9 cellular contexts compared by ENCODE assay signal in the genomic region with DNA sequence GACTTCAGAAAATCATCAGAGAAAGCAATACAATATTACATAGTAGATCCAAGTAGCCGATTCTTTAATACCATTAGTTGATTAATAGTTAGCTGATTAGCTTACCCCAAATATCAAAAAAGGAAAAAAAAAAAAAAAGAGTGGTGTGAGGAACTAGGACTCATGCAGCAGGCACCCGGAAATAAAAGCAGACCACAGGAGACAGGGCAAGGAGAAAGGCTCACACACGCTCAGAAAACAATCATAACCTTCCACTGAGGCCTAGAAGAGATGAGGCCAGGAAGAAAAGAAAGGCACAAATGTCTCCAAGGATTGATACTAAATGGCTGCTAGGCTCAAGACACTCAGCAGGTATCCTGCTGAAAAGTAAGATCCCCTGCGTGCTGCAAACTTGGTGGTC. TPM values are rescaled to one million over a fixed set of nuclear protein-coding genes. Genes with fewer than 3 reads are reported as not detected.
DNase-seq lines count a peak whose midpoint lies in the region; ATAC-seq, FAIRE-seq and TF ChIP-seq lines count a peak whose summit lies in the region.
"Had no signal": no experiment of that assay in that cellular context is flagged by ENCODE, and none has a peak within 500 bp of the region (broad histone marks: within the 10 kb centered on the region; RNA-seq: fewer than 3 reads in every experiment).

No MANE protein-coding gene starts in this region.

- no peaks in the 10 kb centered on the region for H3K27me3 Mint-ChIP-seq in CD4-positive, alpha-beta T cell
- H3K27me3 Mint-ChIP-seq in nephron (ENCODE audit: low read depth) = no peaks in the 10 kb centered on the region

- no peak overlapping the region for H3K27ac ChIP-seq in CD4-positive, alpha-beta T cell (ENCODE audit: low read depth, low read length)
- H3K27ac ChIP-seq: RWPE1 had no signal

- no peaks in the 10 kb centered on the region for H3K27me3 ChIP-seq in CD4-positive, alpha-beta T cell (ENCODE audit: control insufficient read depth, insufficient read depth, low read length)
- H3K27me3 ChIP-seq in bronchial epithelial cell (ENCODE audit: control insufficient read depth, insufficient read depth, low read length) = no peaks in the 10 kb centered on the region

- H3K36me3 Mint-ChIP-seq in CD4-positive, alpha-beta T cell (ENCODE audit: low read depth) = peaks cover 20% of the 10 kb centered on the region
- H3K36me3 Mint-ChIP-seq in nephron (ENCODE audit: low read depth) = no peaks in the 10 kb centered on the region

- TF ChIP-seq CTCF in CD4-positive, alpha-beta T cell (IDR thresholded peaks at IDR 0.05) = no peak
- TF ChIP-seq CTCF in bronchial epithelial cell (IDR thresholded peaks at IDR 0.05; ENCODE audit: insufficient read depth, low read length, severe bottlenecking) (no peak), nephron (IDR thresholded peaks at IDR 0.05; ENCODE audit: unreplicated experiment in 3 of 3) (no peak), GM13977 (IDR thresholded peaks at IDR 0.05; ENCODE audit: extremely low read depth, insufficient read depth, missing control alignments) (no peak)

- H3K9me3 ChIP-seq in CD4-positive, alpha-beta T cell (ENCODE audit: control insufficient read depth, low read length) = no peaks in the 10 kb centered on the region

- peak overlapping the region; percentile 82 for H3K4me3 Mint-ChIP-seq in CD4-positive, alpha-beta T cell
- H3K4me3 Mint-ChIP-seq in nephron = no peak overlapping the region

- in situ Hi-C loops in GM13977 (cut with MboI; ENCODE audit: low pct_unique_long_range_greater_than_20kb, low sequenced_read_pairs, unreplicated experiment) = no loop called here

- peak; percentile 43 for ATAC-seq in CD4-positive, alpha-beta T cell (ENCODE audit: poor library complexity)

- no peaks in the 10 kb centered on the region for H3K9me3 Mint-ChIP-seq in CD4-positive, alpha-beta T cell
- H3K9me3 Mint-ChIP-seq in nephron = no peaks in the 10 kb centered on the region

- peak overlapping the region; percentile 85 for H3K27ac Mint-ChIP-seq in CD4-positive, alpha-beta T cell
- H3K27ac Mint-ChIP-seq in nephron = peak overlapping the region in 2 of 3 experiments; percentile 36 to 40

- POLR2A ChIA-PET in CD4-positive, alpha-beta T cell (lab: Charles Lee) = interaction anchor here (0.6 to 1.9 kb wide), 3 partner anchors 26 to 54 kb away, joined by 3 to 5 read pairs (median 3); a partner anchor contains a TSS

- intact Hi-C loops in CD4-positive, alpha-beta T cell (cut with DNase I, micrococcal nuclease) = loop anchor here in 1 of 2 experiments (10.0 kb wide), 1 partner anchor 49 kb away; a partner anchor contains a TSS

- no peak for FAIRE-seq in bronchial epithelial cell (lab: Jason Lieb, UNC)

- DNase-seq in CD4-positive, alpha-beta T cell = no peak
- peak; percentile 77 for DNase-seq in HT1080 (ENCODE audit: low read depth)
- peak; percentile 7 for DNase-seq in bronchial epithelial cell (ENCODE audit: low read depth)
- no peak for DNase-seq in NCI-H2171 (lab: John Stamatoyannopoulos, UW)
- DNase-seq in GM13977 (ENCODE audit: low spot score) = no peak
- DNase-seq in ureter (ENCODE audit: low spot score) = no peak
- DNase-seq in H4 (ENCODE audit: low spot score) = no peak

- CTCF ChIA-PET in CD4-positive, alpha-beta T cell (lab: Charles Lee) = interaction anchor here (1.1 kb wide), 1 partner anchor 55 kb away, joined by 7 read pairs; no protein-coding TSS in a partner anchor

- peaks cover 23% of the 10 kb centered on the region for H3K4me1 Mint-ChIP-seq in CD4-positive, alpha-beta T cell (ENCODE audit: low read depth)
- peaks cover 23% of the 10 kb centered on the region for H3K4me1 Mint-ChIP-seq in nephron

- no peak overlapping the region for H3K4me3 ChIP-seq in bronchial epithelial cell (ENCODE audit: low read depth, low read length)

- H3K36me3 ChIP-seq in bronchial epithelial cell (ENCODE audit: control insufficient read depth, insufficient read depth, low read length) = no peaks in the 10 kb centered on the region

RNA-seq across cellular contexts. Expression of a gene that starts 25.9 kb away (rescaled TPM):
- total RNA-seq in CD4-positive, alpha-beta T cell = 10 to 100 TPM; 20.3 to 21.3 TPM
- 8.2 and 10.3 TPM in 2 replicates for total RNA-seq in HT1080 (2014; rRNA removed; shearing (Covaris generic))
- 9.6 and 13.4 TPM in 2 replicates for polyA plus RNA-seq in HT1080 (2015; cell fraction: cytosol; rRNA removed)
- 13.4 and 15.8 TPM in 2 replicates for polyA plus RNA-seq in HT1080 (2015; cell fraction: nucleus; rRNA removed)
- total RNA-seq in bronchial epithelial cell = 1.3 and 1.4 TPM in 2 replicates
- total RNA-seq in ureter = 12.9 TPM
- total RNA-seq in H4 (2014; rRNA removed; shearing (Covaris generic)) = 3.0 and 6.1 TPM in 2 replicates

RNA-seq across cellular contexts. Expression of a gene that starts 45.9 kb away (rescaled TPM):
- total RNA-seq in CD4-positive, alpha-beta T cell = 1 to 10 TPM; 7.9 to 9.2 TPM
- total RNA-seq in HT1080 (2014; rRNA removed; shearing (Covaris generic)) = 0.90 and 1.3 TPM in 2 replicates
- polyA plus RNA-seq in HT1080 (2015; cell fraction: cytosol; rRNA removed) = 0.37 and 1.5 TPM in 2 replicates
- polyA plus RNA-seq in HT1080 (2015; cell fraction: nucleus; rRNA removed) = 0.70 and 2.0 TPM in 2 replicates
- total RNA-seq in bronchial epithelial cell = 0.26 and 0.53 TPM in 2 replicates
- total RNA-seq in ureter = 2.4 TPM
- 0.06 and 0.14 TPM in 2 replicates for total RNA-seq in H4 (2014; rRNA removed; shearing (Covaris generic))

RNA-seq across cellular contexts. Expression of a gene that starts 52.5 kb away (rescaled TPM):
- 1,000 to 10,000 TPM; 1,576 to 1,603 TPM for total RNA-seq in CD4-positive, alpha-beta T cell
- 7,505 and 7,948 TPM in 2 replicates for total RNA-seq in HT1080 (2014; rRNA removed; shearing (Covaris generic))
- 6,105 and 6,990 TPM in 2 replicates for polyA plus RNA-seq in HT1080 (2015; cell fraction: cytosol; rRNA removed)
- 9,396 and 9,476 TPM in 2 replicates for polyA plus RNA-seq in HT1080 (2015; cell fraction: nucleus; rRNA removed)
- total RNA-seq in bronchial epithelial cell = 25.1 and 115 TPM in 2 replicates
- 569 TPM for total RNA-seq in ureter
- total RNA-seq in H4 (2014; rRNA removed; shearing (Covaris generic)) = 2,086 and 2,364 TPM in 2 replicates

Comparison
In these comparisons a context has a peak if more than half of its experiments do, and no peak if none do; other contexts are left out.
1. DNase-seq: peak in HT1080 (single experiment) and bronchial epithelial cell (single experiment); none in CD4-positive, alpha-beta T cell (0 of 10), NCI-H2171 (single experiment), GM13977 (single experiment), ureter (single experiment) and H4 (single experiment).